In the genomic region with DNA sequence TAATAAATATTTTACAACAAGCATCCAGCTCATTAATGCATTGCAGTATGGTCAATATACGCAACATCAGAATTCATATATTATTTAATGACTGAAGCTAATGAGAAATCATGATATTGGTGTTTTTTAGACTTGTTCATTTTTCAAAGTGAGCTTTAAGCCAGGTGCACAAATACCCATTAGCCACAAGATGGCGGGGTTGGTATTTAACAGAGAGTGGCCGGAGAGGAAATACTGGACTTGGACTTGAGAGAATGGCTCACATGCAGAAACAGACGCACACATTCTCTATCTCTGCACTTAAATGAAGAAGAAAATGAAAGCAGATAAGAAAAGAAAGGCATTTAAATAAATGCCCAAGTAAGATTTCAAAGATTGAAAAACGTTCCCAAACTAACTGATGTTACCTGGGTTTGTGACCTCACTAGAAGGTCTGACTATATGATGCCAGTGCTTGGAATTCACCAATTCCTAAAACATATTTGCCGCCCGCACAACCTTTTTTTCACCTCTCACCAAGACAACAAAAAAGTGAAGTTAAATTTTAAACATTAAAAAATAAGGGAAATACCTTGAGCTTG, we compare ENCODE assay signal across 1 cellular context.
TF ChIP-seq lines count a peak whose summit lies in the region.

No MANE protein-coding gene starts in this region.

TF ChIP-seq in HCT116, 20 proteins besides CTCF, POLR2A, EP300 and RAD21 (continued from another document):
- TF ChIP-seq REST (IDR thresholded peaks at IDR 0.05; ENCODE audit: low read depth) (no peak), CEBPB (IDR thresholded peaks at IDR 0.05; ENCODE audit: low read depth) (no peak), SP1 (IDR thresholded peaks at IDR 0.05; ENCODE audit: low read depth) (no peak), ZBTB33 (IDR thresholded peaks at IDR 0.05; ENCODE audit: extremely low read depth, insufficient replicate concordance, low read length) (no peak), ZNF274 (IDR thresholded peaks at IDR 0.05; ENCODE audit: low read depth, low read length) (no peak), EZH2 (IDR thresholded peaks at IDR 0.05) (no peak), CBX3 (IDR thresholded peaks at IDR 0.05; ENCODE audit: low read depth) (no peak)
